ENCODE assay signal across 1 cellular context in genomic region chr7:155003215-155003999, GRCh38.
TF ChIP-seq lines count a peak whose summit lies in the region.

No MANE protein-coding gene starts in this region.

TF ChIP-seq in HepG2, 621 proteins besides CTCF, POLR2A, EP300 and RAD21 (continued from another document and continues in another):
- TF ChIP-seq, protein P1, sequence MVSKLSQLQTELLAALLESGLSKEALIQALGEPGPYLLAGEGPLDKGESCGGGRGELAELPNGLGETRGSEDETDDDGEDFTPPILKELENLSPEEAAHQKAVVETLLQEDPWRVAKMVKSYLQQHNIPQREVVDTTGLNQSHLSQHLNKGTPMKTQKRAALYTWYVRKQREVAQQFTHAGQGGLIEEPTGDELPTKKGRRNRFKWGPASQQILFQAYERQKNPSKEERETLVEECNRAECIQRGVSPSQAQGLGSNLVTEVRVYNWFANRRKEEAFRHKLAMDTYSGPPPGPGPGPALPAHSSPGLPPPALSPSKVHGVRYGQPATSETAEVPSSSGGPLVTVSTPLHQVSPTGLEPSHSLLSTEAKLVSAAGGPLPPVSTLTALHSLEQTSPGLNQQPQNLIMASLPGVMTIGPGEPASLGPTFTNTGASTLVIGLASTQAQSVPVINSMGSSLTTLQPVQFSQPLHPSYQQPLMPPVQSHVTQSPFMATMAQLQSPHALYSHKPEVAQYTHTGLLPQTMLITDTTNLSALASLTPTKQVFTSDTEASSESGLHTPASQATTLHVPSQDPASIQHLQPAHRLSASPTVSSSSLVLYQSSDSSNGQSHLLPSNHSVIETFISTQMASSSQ (IDR thresholded peaks at IDR 0.05; ENCODE audit: low read depth) = no peak
- TF ChIP-seq, protein P1 (CRISPR knock-in tag; IDR thresholded peaks at IDR 0.05; ENCODE audit: borderline replicate concordance) = no peak
- TF ChIP-seq, protein P2, sequence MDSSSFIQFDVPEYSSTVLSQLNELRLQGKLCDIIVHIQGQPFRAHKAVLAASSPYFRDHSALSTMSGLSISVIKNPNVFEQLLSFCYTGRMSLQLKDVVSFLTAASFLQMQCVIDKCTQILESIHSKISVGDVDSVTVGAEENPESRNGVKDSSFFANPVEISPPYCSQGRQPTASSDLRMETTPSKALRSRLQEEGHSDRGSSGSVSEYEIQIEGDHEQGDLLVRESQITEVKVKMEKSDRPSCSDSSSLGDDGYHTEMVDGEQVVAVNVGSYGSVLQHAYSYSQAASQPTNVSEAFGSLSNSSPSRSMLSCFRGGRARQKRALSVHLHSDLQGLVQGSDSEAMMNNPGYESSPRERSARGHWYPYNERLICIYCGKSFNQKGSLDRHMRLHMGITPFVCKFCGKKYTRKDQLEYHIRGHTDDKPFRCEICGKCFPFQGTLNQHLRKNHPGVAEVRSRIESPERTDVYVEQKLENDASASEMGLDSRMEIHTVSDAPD (CRISPR knock-in tag; IDR thresholded peaks at IDR 0.05) = 0 out of 2 replicates have a peak, but pooled peaks have one; percentile 36
- TF ChIP-seq TCF7 (IDR thresholded peaks at IDR 0.05; ENCODE audit: low read depth) (no peak), IKZF5 (CRISPR knock-in tag; IDR thresholded peaks at IDR 0.05) (0 out of 2 replicates have a peak, but pooled peaks have one; percentile 22), RFXAP (CRISPR knock-in tag; IDR thresholded peaks at IDR 0.05; ENCODE audit: borderline replicate concordance) (no peak; the same call in none of the 2 replicates), CREM (IDR thresholded peaks at IDR 0.05) (no peak), CREM (CRISPR knock-in tag; IDR thresholded peaks at IDR 0.05) (no peak), ZNF782 (CRISPR knock-in tag; IDR thresholded peaks at IDR 0.05; ENCODE audit: borderline replicate concordance) (peak; percentile 86), MLLT10 (CRISPR knock-in tag; IDR thresholded peaks at IDR 0.05) (no peak), RBM39 (IDR thresholded peaks at IDR 0.05; ENCODE audit: low read depth, low read length, poor library complexity, severe bottlenecking) (no peak), ZFP91 (CRISPR knock-in tag; IDR thresholded peaks at IDR 0.05; ENCODE audit: borderline replicate concordance) (peak; percentile 79; the same call in 1 of the 2 replicates), NFRKB (IDR thresholded peaks at IDR 0.05) (no peak), CHCHD3 (CRISPR knock-in tag; IDR thresholded peaks at IDR 0.05) (no peak), KAT7 (CRISPR knock-in tag; IDR thresholded peaks at IDR 0.05; ENCODE audit: borderline replicate concordance) (peak; percentile 75; the same call in 1 of the 2 replicates), KLF11 (CRISPR knock-in tag; IDR thresholded peaks at IDR 0.05) (no peak), ZBTB7A (CRISPR knock-in tag; IDR thresholded peaks at IDR 0.05) (peak; percentile 66; the same call in 1 of the 2 replicates), ZFP36L1 (CRISPR knock-in tag; IDR thresholded peaks at IDR 0.05) (no peak), ZNF674 (CRISPR knock-in tag; IDR thresholded peaks at IDR 0.05; ENCODE audit: low read depth) (peak; percentile 84; the same call in 1 of the 2 replicates), ZNF225 (CRISPR knock-in tag; IDR thresholded peaks at IDR 0.05) (peak; percentile 95), ASH2L (IDR thresholded peaks at IDR 0.05; ENCODE audit: insufficient read length, low read depth, low read length) (peak; percentile 83), ZNF383 (CRISPR knock-in tag; IDR thresholded peaks at IDR 0.05; ENCODE audit: borderline replicate concordance) (no peak), USF2 (IDR thresholded peaks at IDR 0.05; ENCODE audit: low read depth, low read length) (no peak), USF2 (CRISPR knock-in tag; IDR thresholded peaks at IDR 0.05; ENCODE audit: borderline replicate concordance) (no peak), JUNB (CRISPR knock-in tag; IDR thresholded peaks at IDR 0.05; ENCODE audit: borderline replicate concordance) (no peak), ZBTB46 (CRISPR knock-in tag; IDR thresholded peaks at IDR 0.05; ENCODE audit: borderline replicate concordance) (no peak), MED13 (CRISPR knock-in tag; IDR thresholded peaks at IDR 0.05) (no peak), ELF1 (CRISPR knock-in tag; IDR thresholded peaks at IDR 0.05) (no peak), ZNF816 (CRISPR knock-in tag; IDR thresholded peaks at IDR 0.05; ENCODE audit: borderline replicate concordance) (no peak), ZNF30 (CRISPR knock-in tag; IDR thresholded peaks at IDR 0.05) (0 out of 2 replicates have a peak, but pooled peaks have one; percentile 69), ZNF317 (CRISPR knock-in tag; IDR thresholded peaks at IDR 0.05) (peak; percentile 66), SNAPC2 (CRISPR knock-in tag; IDR thresholded peaks at IDR 0.05) (0 out of 2 replicates have a peak, but pooled peaks have one; percentile 65), REPIN1 (CRISPR knock-in tag; IDR thresholded peaks at IDR 0.05; ENCODE audit: borderline replicate concordance, low read depth) (no peak; the same call in 1 of the 2 replicates), ZNF3 (CRISPR knock-in tag; IDR thresholded peaks at IDR 0.05) (no peak), SRSF1 (optimal IDR thresholded peaks at IDR 0.05; ENCODE audit: low read depth, low read length) (no peak), ZNF10 (CRISPR knock-in tag; IDR thresholded peaks at IDR 0.05; ENCODE audit: borderline replicate concordance, low read depth) (no peak)
- TF ChIP-seq, protein P3, sequence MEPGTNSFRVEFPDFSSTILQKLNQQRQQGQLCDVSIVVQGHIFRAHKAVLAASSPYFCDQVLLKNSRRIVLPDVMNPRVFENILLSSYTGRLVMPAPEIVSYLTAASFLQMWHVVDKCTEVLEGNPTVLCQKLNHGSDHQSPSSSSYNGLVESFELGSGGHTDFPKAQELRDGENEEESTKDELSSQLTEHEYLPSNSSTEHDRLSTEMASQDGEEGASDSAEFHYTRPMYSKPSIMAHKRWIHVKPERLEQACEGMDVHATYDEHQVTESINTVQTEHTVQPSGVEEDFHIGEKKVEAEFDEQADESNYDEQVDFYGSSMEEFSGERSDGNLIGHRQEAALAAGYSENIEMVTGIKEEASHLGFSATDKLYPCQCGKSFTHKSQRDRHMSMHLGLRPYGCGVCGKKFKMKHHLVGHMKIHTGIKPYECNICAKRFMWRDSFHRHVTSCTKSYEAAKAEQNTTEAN (CRISPR knock-in tag; conservative IDR thresholded peaks at IDR 0.05) = no peak
- TF ChIP-seq, protein P4, sequence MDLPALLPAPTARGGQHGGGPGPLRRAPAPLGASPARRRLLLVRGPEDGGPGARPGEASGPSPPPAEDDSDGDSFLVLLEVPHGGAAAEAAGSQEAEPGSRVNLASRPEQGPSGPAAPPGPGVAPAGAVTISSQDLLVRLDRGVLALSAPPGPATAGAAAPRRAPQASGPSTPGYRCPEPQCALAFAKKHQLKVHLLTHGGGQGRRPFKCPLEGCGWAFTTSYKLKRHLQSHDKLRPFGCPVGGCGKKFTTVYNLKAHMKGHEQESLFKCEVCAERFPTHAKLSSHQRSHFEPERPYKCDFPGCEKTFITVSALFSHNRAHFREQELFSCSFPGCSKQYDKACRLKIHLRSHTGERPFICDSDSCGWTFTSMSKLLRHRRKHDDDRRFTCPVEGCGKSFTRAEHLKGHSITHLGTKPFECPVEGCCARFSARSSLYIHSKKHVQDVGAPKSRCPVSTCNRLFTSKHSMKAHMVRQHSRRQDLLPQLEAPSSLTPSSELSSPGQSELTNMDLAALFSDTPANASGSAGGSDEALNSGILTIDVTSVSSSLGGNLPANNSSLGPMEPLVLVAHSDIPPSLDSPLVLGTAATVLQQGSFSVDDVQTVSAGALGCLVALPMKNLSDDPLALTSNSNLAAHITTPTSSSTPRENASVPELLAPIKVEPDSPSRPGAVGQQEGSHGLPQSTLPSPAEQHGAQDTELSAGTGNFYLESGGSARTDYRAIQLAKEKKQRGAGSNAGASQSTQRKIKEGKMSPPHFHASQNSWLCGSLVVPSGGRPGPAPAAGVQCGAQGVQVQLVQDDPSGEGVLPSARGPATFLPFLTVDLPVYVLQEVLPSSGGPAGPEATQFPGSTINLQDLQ (CRISPR knock-in tag; IDR thresholded peaks at IDR 0.05) = no peak
- TF ChIP-seq, protein P5, sequence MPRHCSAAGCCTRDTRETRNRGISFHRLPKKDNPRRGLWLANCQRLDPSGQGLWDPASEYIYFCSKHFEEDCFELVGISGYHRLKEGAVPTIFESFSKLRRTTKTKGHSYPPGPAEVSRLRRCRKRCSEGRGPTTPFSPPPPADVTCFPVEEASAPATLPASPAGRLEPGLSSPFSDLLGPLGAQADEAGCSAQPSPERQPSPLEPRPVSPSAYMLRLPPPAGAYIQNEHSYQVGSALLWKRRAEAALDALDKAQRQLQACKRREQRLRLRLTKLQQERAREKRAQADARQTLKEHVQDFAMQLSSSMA (CRISPR knock-in tag; IDR thresholded peaks at IDR 0.05) = no peak
- TF ChIP-seq, protein P6, sequence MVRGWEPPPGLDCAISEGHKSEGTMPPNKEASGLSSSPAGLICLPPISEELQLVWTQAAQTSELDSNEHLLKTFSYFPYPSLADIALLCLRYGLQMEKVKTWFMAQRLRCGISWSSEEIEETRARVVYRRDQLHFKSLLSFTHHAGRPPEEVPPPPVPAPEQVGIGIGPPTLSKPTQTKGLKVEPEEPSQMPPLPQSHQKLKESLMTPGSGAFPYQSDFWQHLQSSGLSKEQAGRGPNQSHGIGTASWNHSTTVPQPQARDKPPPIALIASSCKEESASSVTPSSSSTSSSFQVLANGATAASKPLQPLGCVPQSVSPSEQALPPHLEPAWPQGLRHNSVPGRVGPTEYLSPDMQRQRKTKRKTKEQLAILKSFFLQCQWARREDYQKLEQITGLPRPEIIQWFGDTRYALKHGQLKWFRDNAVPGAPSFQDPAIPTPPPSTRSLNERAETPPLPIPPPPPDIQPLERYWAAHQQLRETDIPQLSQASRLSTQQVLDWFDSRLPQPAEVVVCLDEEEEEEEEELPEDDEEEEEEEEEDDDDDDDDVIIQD (CRISPR knock-in tag; IDR thresholded peaks at IDR 0.05; ENCODE audit: low read depth) = no peak
